In genomic region chr11:83194284-83195175, GRCh38 we compare ENCODE assay signal across 8 cellular contexts. TPM values are rescaled to one million over a fixed set of nuclear protein-coding genes. Genes with fewer than 3 reads are reported as not detected.
DNase-seq lines count a peak whose midpoint lies in the region; ATAC-seq and TF ChIP-seq lines count a peak whose summit lies in the region.

No MANE protein-coding gene starts in this region.

- no peaks in the 10 kb centered on the region for H3K27me3 ChIP-seq in BE2C
- H3K27me3 ChIP-seq in SJSA1 (replicated peaks) = no peaks in the 10 kb centered on the region
- H3K27me3 ChIP-seq in thyroid gland = no peaks in the 10 kb centered on the region

- H3K4me3 ChIP-seq in BE2C (ENCODE audit: low read depth, low read length) (peak overlapping the region; percentile 97), SJSA1 (peak overlapping the region; percentile 59), thyroid gland (replicated peaks in 1 of 3) (peak overlapping the region; percentile 82 to 95 (median 84))

- ATAC-seq in GM19035 (IDR thresholded peaks at IDR 0.05; ENCODE audit: unreplicated experiment) (peak; percentile 65), HG03175 (IDR thresholded peaks at IDR 0.05; ENCODE audit: unreplicated experiment) (peak; percentile 63), omental fat pad (ENCODE audit: low FRiP score) (peak; percentile 83)

- H3K4me1 ChIP-seq in BE2C (no peaks in the 10 kb centered on the region; the same call in 1 of the 2 replicates), SJSA1 (replicated peaks) (0 out of 2 replicates have a peak, but pooled peaks cover 5% of the 10 kb centered on the region), thyroid gland (peaks cover 32 to 35% of the 10 kb centered on the region in 2 donors)

- peak; percentile 34 for DNase-seq in BE2C
- peak; percentile 47 for DNase-seq in SJSA1 (ENCODE audit: low read depth in 1 of 2, low spot score in 2 of 2)
- DNase-seq in activated naive CD4-positive, alpha-beta T cell treated with Interleukin-2 at 50 U/mL for 16 hours = peak; percentile 62
- peak; percentile 20 for DNase-seq in globus pallidus (ENCODE audit: low spot score)
- peak; percentile 56 for DNase-seq in omental fat pad (ENCODE audit: low spot score)
- peak; percentile 55 to 58 for DNase-seq in thyroid gland

- TF ChIP-seq CTCF in BE2C (IDR thresholded peaks at IDR 0.05; ENCODE audit: low read depth, low read length) (no peak), omental fat pad (IDR thresholded peaks at IDR 0.05) (no peak), thyroid gland (IDR thresholded peaks at IDR 0.05) (no peak)

- H3K9me3 ChIP-seq in BE2C (no peaks in the 10 kb centered on the region), SJSA1 (replicated peaks) (no peaks in the 10 kb centered on the region), thyroid gland (no peaks in the 10 kb centered on the region)

- H3K27ac ChIP-seq in SJSA1 = peak overlapping the region; percentile 82
- peak overlapping the region; percentile 68 to 89 (median 88) for H3K27ac ChIP-seq in thyroid gland

- intact Hi-C loops in thyroid gland (cut with DNase I) = loop anchor here (5.0 to 10.0 kb wide), 2 partner anchors 37 to 290 kb away; partner anchors contain the start of genes DDIAS, PCF11 and PRCP

- peak; percentile 29 to 30 for TF ChIP-seq POLR2A in thyroid gland (IDR thresholded peaks at IDR 0.05)

- 3 to 4% methylated on average over 34 to 35 of the region's 35 CpGs for WGBS in thyroid gland, 2 donors

- H3K36me3 ChIP-seq in BE2C (peaks cover 18% of the 10 kb centered on the region), SJSA1 (peaks cover 7% of the 10 kb centered on the region; the same call in 1 of the 2 replicates), thyroid gland (peaks cover 14 to 16% of the 10 kb centered on the region in 2 donors)

RNA-seq across cellular contexts. Expression of gene ANKRD42, which starts 1.0 kb away (rescaled TPM):
- 2.2 TPM for polyA plus RNA-seq in BE2C (2012; ENCODE audit: insufficient read depth, insufficient read length, low read depth)
- 1.3 and 3.5 TPM in 2 replicates for total RNA-seq in SJSA1 (2014; rRNA removed; shearing (Covaris generic))
- total RNA-seq in omental fat pad (10 to 100 TPM in 3 of 4 donors, 1 to 10 TPM in 1; 9.0 to 13.4 (median 11.6) TPM), thyroid gland (10 to 100 TPM; 25.8 to 31.3 (median 30.1) TPM)

RNA-seq across cellular contexts. Expression of gene PCF11, which starts 37.6 kb away (rescaled TPM):
- polyA plus RNA-seq in BE2C (2012; ENCODE audit: insufficient read depth, insufficient read length, low read depth) = 78.5 TPM
- 25.2 and 32.2 TPM in 2 replicates for total RNA-seq in SJSA1 (2014; rRNA removed; shearing (Covaris generic))
- total RNA-seq in omental fat pad (100 to 1,000 TPM in 2 of 4 donors, 10 to 100 TPM in 2; 67.2 to 120 (median 96.5) TPM), thyroid gland (100 to 1,000 TPM in 3 of 4 donors, 10 to 100 TPM in 1; 77.2 to 168 (median 112) TPM)

Comparison
In these comparisons a context has a peak if more than half of its experiments do, and no peak if none do; other contexts are left out.
1. Peak in every context shown above with its lines: DNase-seq, ATAC-seq, H3K4me3 ChIP-seq and H3K27ac ChIP-seq.